ENCODE assay signal across 12 cellular contexts in genomic region chr11:8389034-8389996, GRCh38.
DNase-seq lines count a peak whose midpoint lies in the region; ATAC-seq and TF ChIP-seq lines count a peak whose summit lies in the region.
"Had no signal": no experiment of that assay in that cellular context is flagged by ENCODE, and none has a peak within 500 bp of the region (broad histone marks: within the 10 kb centered on the region; RNA-seq: fewer than 3 reads in every experiment).

No MANE protein-coding gene starts in this region.

- TF ChIP-seq CTCF in left lung (IDR thresholded peaks at IDR 0.05) = no peak
- TF ChIP-seq CTCF in thoracic aorta (IDR thresholded peaks at IDR 0.05) = no peak

- no peaks in the 10 kb centered on the region for H3K4me1 ChIP-seq in left lung
- peaks cover 0 to 7% of the 10 kb centered on the region in 2 donors for H3K4me1 ChIP-seq in thoracic aorta (ENCODE audit: control insufficient read depth in 1 of 2, low read depth in 2 of 2)
- H3K4me1 ChIP-seq in trophoblast cell (ENCODE audit: control insufficient read depth in 1 of 2, insufficient read depth in 2 of 2, low read length in 2 of 2) = peaks cover 5 to 9% of the 10 kb centered on the region in 2 experiments

- H3K27me3 ChIP-seq in left lung = no peaks in the 10 kb centered on the region
- no peaks in the 10 kb centered on the region for H3K27me3 ChIP-seq in thoracic aorta (replicated peaks; ENCODE audit: insufficient read depth)
- no peaks in the 10 kb centered on the region for H3K27me3 ChIP-seq in trophoblast cell (ENCODE audit: insufficient read depth, low read length)
- H3K27me3 ChIP-seq: esophagus squamous epithelium had no signal

- H4K91ac ChIP-seq in trophoblast cell (ENCODE audit: low read depth, low read length) = no peak overlapping the region

- H3K79me2 ChIP-seq in trophoblast cell (ENCODE audit: control insufficient read depth, insufficient read depth, low read length, poor library complexity) = no peaks in the 10 kb centered on the region

- no peak overlapping the region for H3K18ac ChIP-seq in trophoblast cell (ENCODE audit: low read length)

- ATAC-seq in left lung (peak; percentile 34), thoracic aorta (ENCODE audit: insufficient number of reproducible peaks, low FRiP score, low read depth) (no peak), HG02852 (IDR thresholded peaks at IDR 0.05; ENCODE audit: unreplicated experiment) (no peak), HG02759 (IDR thresholded peaks at IDR 0.05; ENCODE audit: unreplicated experiment) (no peak)

- H3K79me1 ChIP-seq in trophoblast cell (ENCODE audit: low read length) = no peaks in the 10 kb centered on the region

- intact Hi-C loops in left lung (cut with DNase I) = no loop called here

- no peak overlapping the region for H3K4ac ChIP-seq in trophoblast cell (ENCODE audit: low read depth, low read length)

- no peak overlapping the region for H2AK5ac ChIP-seq in trophoblast cell (ENCODE audit: low read length)

- DNase-seq in OCI-M1 (lab: John Stamatoyannopoulos, UW) (peak; percentile 14), left lung (no peak), thoracic aorta (ENCODE audit: low spot score) (no peak), trophoblast cell (no peak), NCI-H524 (lab: John Stamatoyannopoulos, UW) (no peak)
- DNase-seq: activated CD8-positive, alpha-beta memory T cell treated with anti-CD3 and anti-CD28 coated beads for 24 hours; DND-41; esophagus squamous epithelium; NCI-H524 treated with DMSO at 0.1 percent for 48 hours had no signal

- H3K27ac ChIP-seq in cingulate gyrus (ENCODE audit: low read depth, low read length) (peak overlapping the region; percentile 67), left lung (no peak overlapping the region), thoracic aorta (no peak overlapping the region), trophoblast cell (ENCODE audit: low read depth, low read length) (no peak overlapping the region)

- no peak overlapping the region for H3K14ac ChIP-seq in trophoblast cell (ENCODE audit: low read length)

- no peak overlapping the region for H2AFZ ChIP-seq in trophoblast cell (ENCODE audit: insufficient read depth, low read length, poor library complexity)

- H2BK120ac ChIP-seq in trophoblast cell (ENCODE audit: insufficient read depth, low read length, poor library complexity) = no peak overlapping the region

- H2BK5ac ChIP-seq in trophoblast cell (ENCODE audit: low read depth, low read length, poor library complexity) = no peak overlapping the region

- H3K9me3 ChIP-seq in left lung (no peaks in the 10 kb centered on the region), thoracic aorta (no peaks in the 10 kb centered on the region), trophoblast cell (ENCODE audit: insufficient read depth, low read depth, low read length) (peaks cover 1% of the 10 kb centered on the region)
- H3K9me3 ChIP-seq: esophagus squamous epithelium had no signal

- no peaks in the 10 kb centered on the region for H3K36me3 ChIP-seq in left lung
- no peaks in the 10 kb centered on the region for H3K36me3 ChIP-seq in thoracic aorta
- no peaks in the 10 kb centered on the region for H3K36me3 ChIP-seq in trophoblast cell (ENCODE audit: control insufficient read depth in 1 of 2, insufficient read depth in 2 of 2, low read length in 2 of 2)
- H3K36me3 ChIP-seq: esophagus squamous epithelium had no signal

- no peak overlapping the region for H2BK12ac ChIP-seq in trophoblast cell (ENCODE audit: low read length)

- no peak overlapping the region for H3K23ac ChIP-seq in trophoblast cell (ENCODE audit: low read length)

- WGBS in trophoblast cell (ENCODE audit: extremely low coverage, insufficient coverage, insufficient read length) = no CpG with 5 or more reads among the region's 11 CpGs

- H3K4me3 ChIP-seq in left lung = no peak overlapping the region
- H3K4me3 ChIP-seq in thoracic aorta = peak overlapping the region; percentile 55
- no peak overlapping the region for H3K4me3 ChIP-seq in trophoblast cell (ENCODE audit: low read depth, low read length)

- H3K9ac ChIP-seq in trophoblast cell (ENCODE audit: low read length) = no peak overlapping the region

- no peak overlapping the region for H4K8ac ChIP-seq in trophoblast cell (ENCODE audit: low read depth, low read length)

- no peak overlapping the region for H4K12ac ChIP-seq in trophoblast cell (ENCODE audit: low read depth, low read length)

- no peak overlapping the region for H3K4me2 ChIP-seq in trophoblast cell (ENCODE audit: low read length)
